11 cellular contexts compared by ENCODE assay signal in genomic region chr1:7491089-7491817, GRCh38.
A peak's percentile ranks its signal among the peaks of the same experiment; 100 is the strongest.
DNase-seq lines count a peak whose midpoint lies in the region; ATAC-seq, FAIRE-seq and TF ChIP-seq lines count a peak whose summit lies in the region.
"Had no signal": no experiment of that assay in that cellular context is flagged by ENCODE, and none has a peak within 500 bp of the region (broad histone marks: within the 10 kb centered on the region; RNA-seq: fewer than 3 reads in every experiment).

No MANE protein-coding gene starts in this region.

- POLR2A ChIA-PET in Caco-2 (lab: Charles Lee): no interaction called here

- ATAC-seq in activated T-cell treated with anti-CD3 and anti-CD28 coated beads, Interleukin-2, amount 50 U/mL, for 72 hours (replicated peaks in 1 of 2): no peak

- H3K9me2 ChIP-seq in Karpas-422 (replicated peaks; ENCODE audit: insufficient read depth, low read length): no peaks in the 10 kb centered on the region

- no peak overlapping the region for H3K4me3 Mint-ChIP-seq in activated T-cell treated with anti-CD3 and anti-CD28 coated beads, Interleukin-2, amount 50 U/mL, for 72 hours
- H3K4me3 Mint-ChIP-seq in Caco-2 (ENCODE audit: unreplicated experiment): no peak overlapping the region
- H3K4me3 Mint-ChIP-seq: CD14-positive monocyte had no signal

- no peaks in the 10 kb centered on the region for H3K79me2 ChIP-seq in Karpas-422 (ENCODE audit: low read length)

- H3K4me2 ChIP-seq in Karpas-422 (ENCODE audit: low read depth, low read length, poor library complexity, severe bottlenecking): no peak overlapping the region

- H3K9me3 ChIP-seq in MG63 (no peaks in the 10 kb centered on the region), adipocyte (ENCODE audit: control insufficient read depth, low read length) (no peaks in the 10 kb centered on the region), kidney (ENCODE audit: control insufficient read depth in 1 of 2, low read length in 2 of 2) (no peaks in the 10 kb centered on the region), Karpas-422 (ENCODE audit: low read length) (no peaks in the 10 kb centered on the region), Caco-2 (no peaks in the 10 kb centered on the region)

- no TSS peak for BruUV-seq in Caco-2 (replicated peaks; lab: Mats Ljungman, UMichigan)

- DNase-seq in A172 (ENCODE audit: low spot score) (peak; percentile 8), MG63 (peak; percentile 69), adipocyte (ENCODE audit: low read depth) (peak; percentile 32), kidney (no peak), Karpas-422 (no peak), HK-2 (ENCODE audit: unreplicated experiment) (no peak), Caco-2 (no peak)
- no peak for DNase-seq in activated T-cell treated with anti-CD3 and anti-CD28 coated beads, Interleukin-2, amount 50 U/mL, for 72 hours
- DNase-seq: midbrain; stimulated activated CD4-positive, alpha-beta T cell treated with anti-CD3 and anti-CD28 coated beads, Interleukin-2, amount 100 ng/mL, for 48 hours had no signal

- H3K4me1 ChIP-seq in adipocyte (ENCODE audit: control insufficient read depth, insufficient read depth, low read length): peaks cover 2% of the 10 kb centered on the region
- peaks cover 0 to 11% of the 10 kb centered on the region in 2 donors for H3K4me1 ChIP-seq in kidney (ENCODE audit: control insufficient read depth in 1 of 2, insufficient read depth in 1 of 2, low read depth in 1 of 2, low read length in 2 of 2)
- H3K4me1 ChIP-seq in Karpas-422 (ENCODE audit: low read length): peaks cover 3% of the 10 kb centered on the region
- H3K4me1 ChIP-seq in Caco-2: no peaks in the 10 kb centered on the region

- H3K27ac ChIP-seq in kidney (ENCODE audit: low read depth in 2 of 2, low read length in 2 of 2) (peak overlapping the region; percentile 5 to 59), Karpas-422 (ENCODE audit: low read length) (no peak overlapping the region)

- H3K36me3 ChIP-seq in MG63 (no peaks in the 10 kb centered on the region), adipocyte (ENCODE audit: control insufficient read depth, insufficient read depth, low read length, severe bottlenecking) (no peaks in the 10 kb centered on the region), kidney (ENCODE audit: control insufficient read depth in 1 of 2, insufficient read depth in 2 of 2, low read length in 2 of 2) (no peaks in the 10 kb centered on the region), Karpas-422 (ENCODE audit: insufficient read depth, low read length) (no peaks in the 10 kb centered on the region), Caco-2 (ENCODE audit: control insufficient read depth, insufficient read depth, low read length) (no peaks in the 10 kb centered on the region)

- H3K9ac ChIP-seq in adipocyte (ENCODE audit: low read length) (no peak overlapping the region), kidney (ENCODE audit: low read length in 2 of 2) (no peak overlapping the region), Karpas-422 (ENCODE audit: low read length) (no peak overlapping the region)

- no peaks in the 10 kb centered on the region for H3K36me3 Mint-ChIP-seq in activated T-cell treated with anti-CD3 and anti-CD28 coated beads, Interleukin-2, amount 50 U/mL, for 72 hours (ENCODE audit: insufficient read depth in 2 of 2)
- H3K36me3 Mint-ChIP-seq in Caco-2 (ENCODE audit: insufficient read depth, unreplicated experiment): peaks cover 4% of the 10 kb centered on the region
- H3K36me3 Mint-ChIP-seq: CD14-positive monocyte had no signal

- CTCF ChIA-PET in Caco-2 (lab: Charles Lee): no interaction called here

- H3K4me3 ChIP-seq in MG63 (no peak overlapping the region), adipocyte (ENCODE audit: low read length) (no peak overlapping the region), kidney (ENCODE audit: low read length in 2 of 2) (peak overlapping the region; percentile 5 to 26), Karpas-422 (ENCODE audit: low read length) (no peak overlapping the region), Caco-2 (ENCODE audit: low read depth, low read length) (no peak overlapping the region)

- FAIRE-seq in kidney (lab: Jason Lieb, UNC): peak; percentile 68

- TF ChIP-seq CTCF in kidney (IDR thresholded peaks at IDR 0.05; ENCODE audit: borderline replicate concordance, extremely low read depth, insufficient read depth) (no peak), Caco-2 (IDR thresholded peaks at IDR 0.05; ENCODE audit: insufficient read depth in 1 of 2, low read depth in 1 of 2, low read length in 1 of 2, severe bottlenecking in 1 of 2, unreplicated experiment in 1 of 2) (no peak)

- H3K4me1 Mint-ChIP-seq in activated T-cell treated with anti-CD3 and anti-CD28 coated beads, Interleukin-2, amount 50 U/mL, for 72 hours (ENCODE audit: low read depth): no peaks in the 10 kb centered on the region
- H3K4me1 Mint-ChIP-seq in Caco-2 (ENCODE audit: low read depth, unreplicated experiment): no peaks in the 10 kb centered on the region
- H3K4me1 Mint-ChIP-seq: CD14-positive monocyte had no signal

- H3K9me3 Mint-ChIP-seq in activated T-cell treated with anti-CD3 and anti-CD28 coated beads, Interleukin-2, amount 50 U/mL, for 72 hours: peaks cover 9 to 11% of the 10 kb centered on the region in 2 donors
- peaks cover 16% of the 10 kb centered on the region for H3K9me3 Mint-ChIP-seq in Caco-2 (ENCODE audit: unreplicated experiment)

- no peak overlapping the region for H2AFZ ChIP-seq in Karpas-422 (ENCODE audit: low read length)

- H3K27me3 Mint-ChIP-seq in activated T-cell treated with anti-CD3 and anti-CD28 coated beads, Interleukin-2, amount 50 U/mL, for 72 hours (ENCODE audit: low read depth): peaks cover 9% of the 10 kb centered on the region
- no peaks in the 10 kb centered on the region for H3K27me3 Mint-ChIP-seq in Caco-2 (ENCODE audit: insufficient read depth, unreplicated experiment)

- intact Hi-C loops in kidney (cut with DNase I) (no loop called here), Caco-2 (cut with micrococcal nuclease; ENCODE audit: unreplicated experiment) (no loop called here)

- no peak overlapping the region for H3K27ac Mint-ChIP-seq in activated T-cell treated with anti-CD3 and anti-CD28 coated beads, Interleukin-2, amount 50 U/mL, for 72 hours
- H3K27ac Mint-ChIP-seq in Caco-2 (ENCODE audit: unreplicated experiment): no peak overlapping the region
- H3K27ac Mint-ChIP-seq: CD14-positive monocyte had no signal

- H3K27me3 ChIP-seq in MG63 (no peaks in the 10 kb centered on the region), adipocyte (replicated peaks; ENCODE audit: control insufficient read depth, insufficient read depth, low read length) (peaks cover 34% of the 10 kb centered on the region), Karpas-422 (ENCODE audit: low read length) (no peaks in the 10 kb centered on the region), Caco-2 (replicated peaks; ENCODE audit: control insufficient read depth, insufficient read depth, low read length) (no peaks in the 10 kb centered on the region)

- peaks cover 5% of the 10 kb centered on the region; the same call in 1 of the 2 replicates for H4K20me1 ChIP-seq in Karpas-422 (ENCODE audit: insufficient read depth, low read depth, low read length)

Comparison
In these comparisons a context has a peak if more than half of its experiments do, and no peak if none do; other contexts are left out.
1. DNase-seq: peak in A172 (single experiment), MG63 (single experiment) and adipocyte (single experiment); none in kidney (single experiment), Karpas-422 (single experiment), HK-2 (single experiment), activated T-cell treated with anti-CD3 and anti-CD28 coated beads, Interleukin-2, amount 50 U/mL, for 72 hours (0 of 2) and Caco-2 (0 of 2).
2. H3K4me3 ChIP-seq: peak in kidney (2 of 2); none in MG63 (single experiment), adipocyte (single experiment), Karpas-422 (single experiment) and Caco-2 (single experiment).